ENCODE assay signal across 1 cellular context in genomic region chr16:58727028-58727781, GRCh38.
TF ChIP-seq lines count a peak whose summit lies in the region.

No MANE protein-coding gene starts in this region.

TF ChIP-seq in WTC11, 78 proteins besides CTCF, POLR2A, EP300 and RAD21:
- TF ChIP-seq, protein P1, sequence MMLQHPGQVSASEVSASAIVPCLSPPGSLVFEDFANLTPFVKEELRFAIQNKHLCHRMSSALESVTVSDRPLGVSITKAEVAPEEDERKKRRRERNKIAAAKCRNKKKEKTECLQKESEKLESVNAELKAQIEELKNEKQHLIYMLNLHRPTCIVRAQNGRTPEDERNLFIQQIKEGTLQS (CRISPR knock-in tag; conservative IDR thresholded peaks at IDR 0.05) = no peak
- TF ChIP-seq TCF7 (CRISPR knock-in tag; IDR thresholded peaks at IDR 0.05; ENCODE audit: low read depth) = no peak
- no peak for TF ChIP-seq HMGA2 (CRISPR knock-in tag; IDR thresholded peaks at IDR 0.05)
- TF ChIP-seq NR2C2 (CRISPR knock-in tag; IDR thresholded peaks at IDR 0.05) = no peak
- no peak for TF ChIP-seq ZNF512 (CRISPR knock-in tag; IDR thresholded peaks at IDR 0.05; ENCODE audit: borderline replicate concordance)
- no peak for TF ChIP-seq E2F4 (CRISPR knock-in tag; IDR thresholded peaks at IDR 0.05; ENCODE audit: borderline replicate concordance, low read depth)
- no peak for TF ChIP-seq PRDM15 (CRISPR knock-in tag; IDR thresholded peaks at IDR 0.05)
- TF ChIP-seq ZNF121 (CRISPR knock-in tag; IDR thresholded peaks at IDR 0.05) = 0 out of 2 replicates have a peak, but pooled peaks have one; percentile 38
- TF ChIP-seq, protein P2, sequence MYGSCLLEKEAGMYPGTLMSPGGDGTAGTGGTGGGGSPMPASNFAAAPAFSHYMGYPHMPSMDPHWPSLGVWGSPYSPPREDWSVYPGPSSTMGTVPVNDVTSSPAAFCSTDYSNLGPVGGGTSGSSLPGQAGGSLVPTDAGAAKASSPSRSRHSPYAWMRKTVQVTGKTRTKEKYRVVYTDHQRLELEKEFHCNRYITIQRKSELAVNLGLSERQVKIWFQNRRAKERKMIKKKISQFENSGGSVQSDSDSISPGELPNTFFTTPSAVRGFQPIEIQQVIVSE (CRISPR knock-in tag; IDR thresholded peaks at IDR 0.05; ENCODE audit: borderline replicate concordance) = no peak
